ENCODE assay signal across 11 cellular contexts in genomic region chr20:61608275-61609085, GRCh38.
DNase-seq lines count a peak whose midpoint lies in the region; ATAC-seq, FAIRE-seq and TF ChIP-seq lines count a peak whose summit lies in the region.
"Had no signal": no experiment of that assay in that cellular context is flagged by ENCODE, and none has a peak within 500 bp of the region (broad histone marks: within the 10 kb centered on the region; RNA-seq: fewer than 3 reads in every experiment).

No MANE protein-coding gene starts in this region.

- DNase-seq in Daoy (ENCODE audit: low read depth), result peak; percentile 49
- DNase-seq in HTR-8/SVneo (ENCODE audit: insufficient read length, low spot score), result peak; percentile 72
- peak; percentile 38 for DNase-seq in amniotic epithelial cell (ENCODE audit: low read depth)
- no peak for DNase-seq in left lobe of liver (ENCODE audit: low spot score)
- DNase-seq in NCI-H1417 (lab: John Stamatoyannopoulos, UW), result no peak
- no peak for DNase-seq in suprapubic skin (ENCODE audit: low spot score in 2 of 2)
- DNase-seq: cerebellar nuclear complex, DMS79 treated with DMSO at 0.1 percent for 48 hours, glutamatergic neuron had no signal

- 55% methylated on average over 20 of the region's 21 CpGs for WGBS in suprapubic skin

- TF ChIP-seq CTCF in suprapubic skin (IDR thresholded peaks at IDR 0.05), result no peak

- H3K4me1 ChIP-seq in suprapubic skin, result peaks cover 9% of the 10 kb centered on the region

- peaks cover 7% of the 10 kb centered on the region for H3K27me3 ChIP-seq in suprapubic skin

- no peak for TF ChIP-seq POLR2A in suprapubic skin (IDR thresholded peaks at IDR 0.05)

- H3K9me3 ChIP-seq in suprapubic skin, result peaks cover 4% of the 10 kb centered on the region

- no peaks in the 10 kb centered on the region for H3K36me3 ChIP-seq in suprapubic skin

- peak; percentile 87 for FAIRE-seq in HTR-8/SVneo (lab: Jason Lieb, UNC)

- ATAC-seq in left lobe of liver (peak; percentile 33), GM21367 (IDR thresholded peaks at IDR 0.05; ENCODE audit: unreplicated experiment) (no peak)

- no peak overlapping the region for H3K27ac ChIP-seq in suprapubic skin
- H3K27ac ChIP-seq: skin epidermis had no signal

- no peak for TF ChIP-seq EP300 in suprapubic skin (IDR thresholded peaks at IDR 0.05)

- no peak overlapping the region for H3K4me3 ChIP-seq in suprapubic skin
- H3K4me3 ChIP-seq: skin epidermis had no signal

Comparison
In these comparisons a context has a peak if more than half of its experiments do, and no peak if none do; other contexts are left out.
1. DNase-seq: peak in Daoy (single experiment), HTR-8/SVneo (single experiment) and amniotic epithelial cell (single experiment); none in left lobe of liver (single experiment), NCI-H1417 (0 of 3) and suprapubic skin (0 of 2).